In genomic region chr12:48814313-48815280, GRCh38 we compare ENCODE assay signal across 1 cellular context.
TF ChIP-seq lines count a peak whose summit lies in the region.

No MANE protein-coding gene starts in this region.

TF ChIP-seq in K562, 482 proteins besides CTCF, POLR2A, EP300 and RAD21 (continued from another document and continues in another):
- TF ChIP-seq CLOCK (CRISPR knock-in tag; IDR thresholded peaks at IDR 0.05; ENCODE audit: borderline replicate concordance) (no peak), ZFP91 (CRISPR knock-in tag; IDR thresholded peaks at IDR 0.05) (no peak), ZBTB26 (CRISPR knock-in tag; IDR thresholded peaks at IDR 0.05) (no peak), TCF7L2 (IDR thresholded peaks at IDR 0.05; ENCODE audit: low read depth, low read length) (no peak), MBD2 (IDR thresholded peaks at IDR 0.05; ENCODE audit: borderline replicate concordance, low read depth) (0 out of 2 replicates have a peak, but pooled peaks have one; percentile 5), SMARCA4 (IDR thresholded peaks at IDR 0.05) (no peak), HDGF (IDR thresholded peaks at IDR 0.05) (no peak), THAP7 (CRISPR knock-in tag; IDR thresholded peaks at IDR 0.05) (peak; percentile 70; the same call in 1 of the 2 replicates), ZC3H11A (IDR thresholded peaks at IDR 0.05; ENCODE audit: low read depth, low read length) (no peak), ZNF583 (CRISPR knock-in tag; IDR thresholded peaks at IDR 0.05) (no peak), SOX6 (IDR thresholded peaks at IDR 0.05) (peak; percentile 73), TAF15 (IDR thresholded peaks at IDR 0.05; ENCODE audit: low read depth, low read length) (no peak), SMARCB1 (IDR thresholded peaks at IDR 0.05; ENCODE audit: insufficient read length, low read depth) (no peak), YBX1 (IDR thresholded peaks at IDR 0.05) (no peak), TAL1 (IDR thresholded peaks at IDR 0.05) (no peak), TRIM24 (IDR thresholded peaks at IDR 0.05) (peak in 1 of 2 experiments; percentile 32; a peak in 1 of 4 replicates), SP1 (CRISPR knock-in tag; IDR thresholded peaks at IDR 0.05) (peak; percentile 78), CBX5 (IDR thresholded peaks at IDR 0.05; ENCODE audit: borderline replicate concordance, low read depth) (no peak), ZBTB5 (IDR thresholded peaks at IDR 0.05) (no peak), ZNF668 (CRISPR knock-in tag; IDR thresholded peaks at IDR 0.05) (no peak), HMGN3 (IDR thresholded peaks at IDR 0.05; ENCODE audit: borderline replicate concordance, extremely low read depth, insufficient read length, low read depth, low read length) (no peak), GTF2B (IDR thresholded peaks at IDR 0.05; ENCODE audit: extremely low read depth, insufficient read length) (no peak), MEF2A (IDR thresholded peaks at IDR 0.05; ENCODE audit: control insufficient read depth, low read depth, low read length) (no peak), U2AF2 (optimal IDR thresholded peaks at IDR 0.05; ENCODE audit: low read depth, low read length) (no peak), SAP30 (IDR thresholded peaks at IDR 0.05; ENCODE audit: borderline replicate concordance, insufficient read depth, low read depth, low read length, poor library complexity, severe bottlenecking) (peak; percentile 39), HNRNPUL1 (IDR thresholded peaks at IDR 0.05; ENCODE audit: low read length) (no peak), ZNF316 (IDR thresholded peaks at IDR 0.05) (no peak), TEAD4 (IDR thresholded peaks at IDR 0.05; ENCODE audit: low read length) (no peak; the same call in 1 of the 2 replicates), TEAD4 (CRISPR knock-in tag; IDR thresholded peaks at IDR 0.05; ENCODE audit: borderline replicate concordance) (no peak), ZNF324 (CRISPR knock-in tag; IDR thresholded peaks at IDR 0.05) (no peak), HNRNPH1 (optimal IDR thresholded peaks at IDR 0.05; ENCODE audit: low read depth, low read length) (no peak), TCF15 (CRISPR knock-in tag; IDR thresholded peaks at IDR 0.05) (no peak), MTF1 (CRISPR knock-in tag; IDR thresholded peaks at IDR 0.05; ENCODE audit: borderline replicate concordance) (no peak), HDAC1 (IDR thresholded peaks at IDR 0.05) (peak in 1 of 2 experiments; percentile 7; a peak in 1 of 4 replicates), NR2C2 (CRISPR knock-in tag; IDR thresholded peaks at IDR 0.05) (peak; percentile 48; the same call in 1 of the 2 replicates), NR2C2 (tag; IDR thresholded peaks at IDR 0.05) (0 out of 2 replicates have a peak, but pooled peaks have one; percentile 18), BRCA1 (IDR thresholded peaks at IDR 0.05) (no peak), BRCA1 (CRISPR knock-in tag; IDR thresholded peaks at IDR 0.05) (no peak), PPARD (CRISPR knock-in tag; IDR thresholded peaks at IDR 0.05) (no peak), NFIC (IDR thresholded peaks at IDR 0.05) (peak; percentile 56), ZNF696 (CRISPR knock-in tag; conservative IDR thresholded peaks at IDR 0.05) (no peak), TAF1 (IDR thresholded peaks at IDR 0.05; ENCODE audit: control insufficient read depth, extremely low read depth, insufficient read depth, low read length, severe bottlenecking) (peak; percentile 47), CHAMP1 (IDR thresholded peaks at IDR 0.05) (no peak), MTA2 (IDR thresholded peaks at IDR 0.05; ENCODE audit: low read depth) (no peak), CEBPG (CRISPR knock-in tag; IDR thresholded peaks at IDR 0.05) (no peak; the same call in 1 of the 2 replicates), CEBPG (tag; conservative IDR thresholded peaks at IDR 0.05 in 1 of 2, IDR thresholded peaks at IDR 0.05 in 1 of 2) (no peak), JUNB (CRISPR knock-in tag; conservative IDR thresholded peaks at IDR 0.05) (no peak), HIVEP1 (CRISPR knock-in tag; IDR thresholded peaks at IDR 0.05) (no peak), EP400 (IDR thresholded peaks at IDR 0.05) (peak; percentile 55; the same call in 1 of the 2 replicates), ZNF184 (CRISPR knock-in tag; IDR thresholded peaks at IDR 0.05) (no peak), PHF20 (IDR thresholded peaks at IDR 0.05; ENCODE audit: partially characterized antibody) (peak; percentile 57), HMG20A (CRISPR knock-in tag; conservative IDR thresholded peaks at IDR 0.05) (no peak), HCFC1 (IDR thresholded peaks at IDR 0.05; ENCODE audit: low read depth, low read length) (peak; percentile 56), MCM2 (IDR thresholded peaks at IDR 0.05; ENCODE audit: low read depth) (no peak), HDAC2 (IDR thresholded peaks at IDR 0.05) (no peak), EGR1 (conservative IDR thresholded peaks at IDR 0.05) (peak; percentile 64), KDM5B (IDR thresholded peaks at IDR 0.05; ENCODE audit: insufficient replicate concordance, low read depth, low read length) (no peak), ELF4 (CRISPR knock-in tag; IDR thresholded peaks at IDR 0.05) (no peak), USF1 (CRISPR knock-in tag; IDR thresholded peaks at IDR 0.05) (0 out of 2 replicates have a peak, but pooled peaks have one; percentile 29)
